ENCODE assay signal across 8 cellular contexts in genomic region chr1:200738348-200738732, GRCh38. TPM values are rescaled to one million over a fixed set of nuclear protein-coding genes. Genes with fewer than 3 reads are reported as not detected.
DNase-seq lines count a peak whose midpoint lies in the region; ATAC-seq and TF ChIP-seq lines count a peak whose summit lies in the region.

No MANE protein-coding gene starts in this region.

- H3K36me3 ChIP-seq in SK-N-MC (ENCODE audit: insufficient read depth, low read length) (peaks cover 3% of the 10 kb centered on the region; the same call in 1 of the 2 replicates), skeletal muscle tissue (ENCODE audit: control insufficient read depth in 3 of 3, insufficient read depth in 3 of 3, low read length in 3 of 3) (no peaks in the 10 kb centered on the region)

- H3K27ac ChIP-seq in SK-N-MC (no peak overlapping the region; the same call in 1 of the 2 replicates), skeletal muscle tissue (ENCODE audit: low read depth, low read length) (peak overlapping the region; percentile 53)

- DNase-seq in SK-N-MC (ENCODE audit: low read depth, low spot score) (no peak), foreskin fibroblast (no peak), AML-193 (lab: John Stamatoyannopoulos, UW) (no peak)

- H3K9me3 ChIP-seq in SK-N-MC (ENCODE audit: low read depth, low read length) (no peaks in the 10 kb centered on the region), skeletal muscle tissue (ENCODE audit: control insufficient read depth in 3 of 3, low read length in 3 of 3) (no peaks in the 10 kb centered on the region)

- H3K4me1 ChIP-seq in skeletal muscle tissue (ENCODE audit: control insufficient read depth in 3 of 3, insufficient read depth in 3 of 3, low read length in 3 of 3) = peaks cover 10 to 19% (median 15%) of the 10 kb centered on the region in 3 donors

- H3K4me3 ChIP-seq in SK-N-MC (peak overlapping the region; percentile 79), foreskin fibroblast (ENCODE audit: low read depth in 1 of 2, low read length in 2 of 2) (peak overlapping the region; percentile 54 to 89), skeletal muscle tissue (ENCODE audit: low read length in 3 of 3) (peak overlapping the region; percentile 55 to 96 (median 86))

- no peaks in the 10 kb centered on the region for H3K27me3 ChIP-seq in skeletal muscle tissue (ENCODE audit: control insufficient read depth in 3 of 3, insufficient read depth in 3 of 3, low read length in 3 of 3)

- ATAC-seq in GM21528 (IDR thresholded peaks at IDR 0.05; ENCODE audit: low FRiP score, unreplicated experiment) (peak; percentile 9), GM18861 (IDR thresholded peaks at IDR 0.05; ENCODE audit: unreplicated experiment) (no peak), HG03439 (IDR thresholded peaks at IDR 0.05; ENCODE audit: unreplicated experiment) (no peak), GM18520 (IDR thresholded peaks at IDR 0.05; ENCODE audit: unreplicated experiment) (no peak)

- H3K9ac ChIP-seq in SK-N-MC (ENCODE audit: insufficient read length) (peak overlapping the region; percentile 75), skeletal muscle tissue (ENCODE audit: low read depth in 1 of 3, low read length in 3 of 3) (peak overlapping the region; percentile 46 to 78 (median 62))

- no peak for TF ChIP-seq CTCF in foreskin fibroblast (IDR thresholded peaks at IDR 0.05; ENCODE audit: low read depth, low read length)

RNA-seq across cellular contexts. Expression of gene CAMSAP2, which starts 0.4 kb away (rescaled TPM):
- 23.0 TPM for total RNA-seq in skeletal muscle tissue
